Comparison of ENCODE assay signal across 8 cellular contexts in the genomic region with DNA sequence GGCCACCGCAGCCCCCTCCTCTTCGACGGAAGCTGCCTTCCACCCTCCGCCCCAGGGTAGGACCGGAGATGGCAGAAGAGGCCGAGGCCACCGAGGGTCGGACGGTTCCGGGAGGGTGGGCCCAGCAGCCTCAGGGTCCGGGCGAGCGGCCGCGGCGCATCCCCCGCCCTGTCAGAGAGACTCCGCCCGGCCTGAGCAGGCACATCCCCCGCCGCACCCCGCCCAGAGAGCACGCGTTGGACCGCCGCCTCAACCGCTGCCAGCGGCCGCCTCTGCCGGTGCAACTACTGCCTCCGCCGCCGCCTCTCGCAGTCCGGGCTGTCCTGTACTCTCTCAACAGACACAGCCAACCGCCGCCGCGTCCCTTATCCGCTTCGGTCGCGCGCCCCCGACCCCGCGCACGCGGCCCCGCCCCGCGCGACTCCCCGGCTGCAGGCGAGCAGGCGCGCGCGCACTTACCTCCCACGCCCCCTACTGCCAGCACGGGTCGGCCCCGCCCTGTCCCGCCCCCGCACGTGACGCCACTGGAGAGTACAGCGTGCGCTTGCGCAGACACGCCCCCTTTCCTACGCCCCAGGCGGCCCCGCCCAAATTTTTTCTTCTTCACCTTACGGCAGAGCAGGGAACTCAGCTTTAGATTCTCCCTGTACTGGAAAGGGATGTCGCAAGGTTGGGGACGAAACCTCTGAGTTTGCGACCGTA. TPM values are rescaled to one million over a fixed set of nuclear protein-coding genes. Genes with fewer than 3 reads are reported as not detected.
DNase-seq lines count a peak whose midpoint lies in the region; ATAC-seq and TF ChIP-seq lines count a peak whose summit lies in the region.

A gene with protein sequence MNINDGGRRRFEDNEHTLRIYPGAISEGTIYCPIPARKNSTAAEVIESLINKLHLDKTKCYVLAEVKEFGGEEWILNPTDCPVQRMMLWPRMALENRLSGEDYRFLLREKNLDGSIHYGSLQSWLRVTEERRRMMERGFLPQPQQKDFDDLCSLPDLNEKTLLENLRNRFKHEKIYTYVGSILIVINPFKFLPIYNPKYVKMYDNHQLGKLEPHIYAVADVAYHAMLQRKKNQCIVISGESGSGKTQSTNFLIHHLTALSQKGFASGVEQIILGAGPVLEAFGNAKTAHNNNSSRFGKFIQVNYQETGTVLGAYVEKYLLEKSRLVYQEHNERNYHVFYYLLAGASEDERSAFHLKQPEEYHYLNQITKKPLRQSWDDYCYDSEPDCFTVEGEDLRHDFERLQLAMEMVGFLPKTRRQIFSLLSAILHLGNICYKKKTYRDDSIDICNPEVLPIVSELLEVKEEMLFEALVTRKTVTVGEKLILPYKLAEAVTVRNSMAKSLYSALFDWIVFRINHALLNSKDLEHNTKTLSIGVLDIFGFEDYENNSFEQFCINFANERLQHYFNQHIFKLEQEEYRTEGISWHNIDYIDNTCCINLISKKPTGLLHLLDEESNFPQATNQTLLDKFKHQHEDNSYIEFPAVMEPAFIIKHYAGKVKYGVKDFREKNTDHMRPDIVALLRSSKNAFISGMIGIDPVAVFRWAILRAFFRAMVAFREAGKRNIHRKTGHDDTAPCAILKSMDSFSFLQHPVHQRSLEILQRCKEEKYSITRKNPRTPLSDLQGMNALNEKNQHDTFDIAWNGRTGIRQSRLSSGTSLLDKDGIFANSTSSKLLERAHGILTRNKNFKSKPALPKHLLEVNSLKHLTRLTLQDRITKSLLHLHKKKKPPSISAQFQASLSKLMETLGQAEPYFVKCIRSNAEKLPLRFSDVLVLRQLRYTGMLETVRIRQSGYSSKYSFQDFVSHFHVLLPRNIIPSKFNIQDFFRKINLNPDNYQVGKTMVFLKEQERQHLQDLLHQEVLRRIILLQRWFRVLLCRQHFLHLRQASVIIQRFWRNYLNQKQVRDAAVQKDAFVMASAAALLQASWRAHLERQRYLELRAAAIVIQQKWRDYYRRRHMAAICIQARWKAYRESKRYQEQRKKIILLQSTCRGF (N-terminal part only) (minus strand): TSS at position 453 of the 702 bp plus-strand sequence. CDS start 71,587 bp downstream, outside the sequence.

- H3K9me3 Mint-ChIP-seq in type B pancreatic cell, result no peaks in the 10 kb centered on the region

- DNase-seq in GM13976 (ENCODE audit: low spot score) (peak; percentile 98), NCI-H187 (lab: John Stamatoyannopoulos, UW) (peak; percentile 96 to 98), T-helper 2 cell (peak; percentile 96 to 99 (median 98)), amygdala (lab: John Stamatoyannopoulos, UW) (peak; percentile 72 to 97 (median 94)), left cardiac atrium (peak; percentile 98), posterior cingulate gyrus (peak; percentile 93 to 99 (median 96)), type B pancreatic cell (ENCODE audit: extremely low spot score, unreplicated experiment) (peak; percentile 99)

- TF ChIP-seq CTCF in GM13976 (IDR thresholded peaks at IDR 0.05; ENCODE audit: borderline replicate concordance, control extremely low read depth, extremely low read depth, insufficient read depth, missing control alignments) (peak; percentile 34), type B pancreatic cell (conservative IDR thresholded peaks at IDR 0.05) (no peak)

- H3K4me3 Mint-ChIP-seq in type B pancreatic cell, result peak within 1 kb of the TSS; percentile 99

- ATAC-seq in HG02943 (IDR thresholded peaks at IDR 0.05; ENCODE audit: low read depth, unreplicated experiment) (peak; percentile 71), left cardiac atrium (peak; percentile 91 to 93)

- H3K36me3 Mint-ChIP-seq in type B pancreatic cell, result no peaks in the 10 kb centered on the region

- peaks cover 40% of the 10 kb centered on the region for H3K4me1 Mint-ChIP-seq in type B pancreatic cell (ENCODE audit: unreplicated experiment)

- H3K27me3 Mint-ChIP-seq in type B pancreatic cell, result no peaks in the 10 kb centered on the region

- intact Hi-C loops in left cardiac atrium (cut with DNase I), result no loop called here
- intact Hi-C loops in posterior cingulate gyrus (cut with DNase I), result loop anchor here (2.0 kb wide), 1 partner anchor 113 kb away; a partner anchor contains a TSS

- in situ Hi-C loops in GM13976 (cut with MboI; ENCODE audit: low sequenced_read_pairs, unreplicated experiment), result no loop called here

- H3K27ac Mint-ChIP-seq in type B pancreatic cell, result peak within 1 kb of the TSS; percentile 99

RNA-seq across cellular contexts. Expression of the gene that starts here (rescaled TPM):
- total RNA-seq in left cardiac atrium (10 to 100 TPM; 30.3 to 31.8 TPM), type B pancreatic cell (ENCODE audit: low replicate concordance) (42.4 and 43.4 TPM in 2 replicates)

Comparison
In these comparisons a context has a peak if more than half of its experiments do, and no peak if none do; other contexts are left out.
1. Peak in every context shown above with its lines: DNase-seq and ATAC-seq.